ENCODE assay signal across 8 cellular contexts in genomic region chr9:132406554-132407122, GRCh38. TPM values are rescaled to one million over a fixed set of nuclear protein-coding genes. Genes with fewer than 3 reads are reported as not detected.
A peak's percentile ranks its signal among the peaks of the same experiment; 100 is the strongest.
DNase-seq lines count a peak whose midpoint lies in the region; TF ChIP-seq lines count a peak whose summit lies in the region.

A gene with protein sequence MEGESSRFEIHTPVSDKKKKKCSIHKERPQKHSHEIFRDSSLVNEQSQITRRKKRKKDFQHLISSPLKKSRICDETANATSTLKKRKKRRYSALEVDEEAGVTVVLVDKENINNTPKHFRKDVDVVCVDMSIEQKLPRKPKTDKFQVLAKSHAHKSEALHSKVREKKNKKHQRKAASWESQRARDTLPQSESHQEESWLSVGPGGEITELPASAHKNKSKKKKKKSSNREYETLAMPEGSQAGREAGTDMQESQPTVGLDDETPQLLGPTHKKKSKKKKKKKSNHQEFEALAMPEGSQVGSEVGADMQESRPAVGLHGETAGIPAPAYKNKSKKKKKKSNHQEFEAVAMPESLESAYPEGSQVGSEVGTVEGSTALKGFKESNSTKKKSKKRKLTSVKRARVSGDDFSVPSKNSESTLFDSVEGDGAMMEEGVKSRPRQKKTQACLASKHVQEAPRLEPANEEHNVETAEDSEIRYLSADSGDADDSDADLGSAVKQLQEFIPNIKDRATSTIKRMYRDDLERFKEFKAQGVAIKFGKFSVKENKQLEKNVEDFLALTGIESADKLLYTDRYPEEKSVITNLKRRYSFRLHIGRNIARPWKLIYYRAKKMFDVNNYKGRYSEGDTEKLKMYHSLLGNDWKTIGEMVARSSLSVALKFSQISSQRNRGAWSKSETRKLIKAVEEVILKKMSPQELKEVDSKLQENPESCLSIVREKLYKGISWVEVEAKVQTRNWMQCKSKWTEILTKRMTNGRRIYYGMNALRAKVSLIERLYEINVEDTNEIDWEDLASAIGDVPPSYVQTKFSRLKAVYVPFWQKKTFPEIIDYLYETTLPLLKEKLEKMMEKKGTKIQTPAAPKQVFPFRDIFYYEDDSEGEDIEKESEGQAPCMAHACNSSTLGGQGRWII (minus strand): TSS chr9:132406840. CDS start chr9:132402821, 4,019 bp downstream.

- peak; percentile 94 for DNase-seq in HEK293T (ENCODE audit: extremely low spot score)
- DNase-seq in MV-4-11 (lab: John Stamatoyannopoulos, UW), result peak; percentile 90
- DNase-seq in SJCRH30, result peak; percentile 94 to 95
- DNase-seq in activated gamma-delta T cell treated with Interleukin-2 at 50 U/mL for 16 hours, result peak; percentile 93
- peak; percentile 80 for DNase-seq in foreskin melanocyte

- H3K4me3 ChIP-seq in SJCRH30, result peak within 1 kb of the TSS; percentile 72
- peak within 1 kb of the TSS; percentile 94 for H3K4me3 ChIP-seq in neuron (ENCODE audit: low read length)
- H3K4me3 ChIP-seq in stomach smooth muscle (ENCODE audit: low read length in 2 of 2), result peak within 1 kb of the TSS; percentile 88 to 90

- H2AFZ ChIP-seq in neuron (ENCODE audit: low read depth, low read length), result peak within 1 kb of the TSS; percentile 33

- H3K36me3 ChIP-seq in ES-I3 (ENCODE audit: insufficient read depth, low read length) (no peaks in the 10 kb centered on the region), SJCRH30 (peaks cover 15% of the 10 kb centered on the region), neuron (ENCODE audit: insufficient read depth, low read length) (peaks cover 20% of the 10 kb centered on the region), stomach smooth muscle (ENCODE audit: control insufficient read depth in 2 of 2, insufficient read depth in 2 of 2, low read length in 2 of 2) (peaks cover 2% of the 10 kb centered on the region in 2 donors)

- H3K9ac ChIP-seq in ES-I3 (ENCODE audit: low read depth, low read length) (peak within 1 kb of the TSS; percentile 70; the same call in 1 of the 2 replicates), stomach smooth muscle (ENCODE audit: low read length in 2 of 2) (peak within 1 kb of the TSS; percentile 60 to 79)

- H3K27ac ChIP-seq in SJCRH30 (peak within 1 kb of the TSS; percentile 57), stomach smooth muscle (ENCODE audit: low read length) (no peak within 1 kb of the TSS)

- POLR2A ChIA-PET in HEK293T (lab: Yijun Ruan, JAX), result no interaction called here

- H3K4me1 ChIP-seq in ES-I3 (ENCODE audit: insufficient read depth, low read length), result peaks cover 6% of the 10 kb centered on the region; the same call in 1 of the 2 replicates
- peaks cover 18% of the 10 kb centered on the region for H3K4me1 ChIP-seq in SJCRH30
- H3K4me1 ChIP-seq in neuron (ENCODE audit: insufficient read depth, low read length), result peaks cover 29% of the 10 kb centered on the region
- peaks cover 26% of the 10 kb centered on the region for H3K4me1 ChIP-seq in stomach smooth muscle (ENCODE audit: control insufficient read depth, insufficient read depth, low read length)

- CTCF ChIA-PET in HEK293T (lab: Yijun Ruan, JAX), result no interaction called here

- H3K9me3 ChIP-seq in ES-I3 (ENCODE audit: control insufficient read depth, insufficient read depth, low read length), result no peaks in the 10 kb centered on the region
- H3K9me3 ChIP-seq in SJCRH30 (replicated peaks), result no peaks in the 10 kb centered on the region
- H3K9me3 ChIP-seq in neuron (ENCODE audit: low read length), result no peaks in the 10 kb centered on the region
- H3K9me3 ChIP-seq in stomach smooth muscle (ENCODE audit: control insufficient read depth in 2 of 2, low read length in 2 of 2), result no peaks in the 10 kb centered on the region

- 0 out of 2 replicates have a peak, but pooled peaks cover 5% of the 10 kb centered on the region for H3K27me3 ChIP-seq in SJCRH30
- peaks cover 21% of the 10 kb centered on the region for H3K27me3 ChIP-seq in neuron (ENCODE audit: insufficient read depth, low read length)
- peaks cover 12 to 22% of the 10 kb centered on the region in 2 donors for H3K27me3 ChIP-seq in stomach smooth muscle (ENCODE audit: control insufficient read depth in 1 of 2, insufficient read depth in 2 of 2, low read length in 2 of 2)

TF ChIP-seq in HEK293T, 16 proteins besides CTCF, POLR2A, EP300 and RAD21:
- TF ChIP-seq FOXK2 (IDR thresholded peaks at IDR 0.05), result no peak
- no peak for TF ChIP-seq SUZ12 (IDR thresholded peaks at IDR 0.05)
- peak; percentile 97 for TF ChIP-seq ELF4 (IDR thresholded peaks at IDR 0.05)
- peak; percentile 89 for TF ChIP-seq ZNF384 (IDR thresholded peaks at IDR 0.05)
- TF ChIP-seq, protein P1, sequence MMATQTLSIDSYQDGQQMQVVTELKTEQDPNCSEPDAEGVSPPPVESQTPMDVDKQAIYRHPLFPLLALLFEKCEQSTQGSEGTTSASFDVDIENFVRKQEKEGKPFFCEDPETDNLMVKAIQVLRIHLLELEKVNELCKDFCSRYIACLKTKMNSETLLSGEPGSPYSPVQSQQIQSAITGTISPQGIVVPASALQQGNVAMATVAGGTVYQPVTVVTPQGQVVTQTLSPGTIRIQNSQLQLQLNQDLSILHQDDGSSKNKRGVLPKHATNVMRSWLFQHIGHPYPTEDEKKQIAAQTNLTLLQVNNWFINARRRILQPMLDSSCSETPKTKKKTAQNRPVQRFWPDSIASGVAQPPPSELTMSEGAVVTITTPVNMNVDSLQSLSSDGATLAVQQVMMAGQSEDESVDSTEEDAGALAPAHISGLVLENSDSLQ (IDR thresholded peaks at IDR 0.05), result no peak
- no peak for TF ChIP-seq L3MBTL2 (conservative IDR thresholded peaks at IDR 0.05)

RNA-seq across cellular contexts. Expression of the gene that starts here (rescaled TPM):
- 20.3 and 25.9 TPM in 2 replicates for total RNA-seq in SJCRH30 (2014; rRNA removed; shearing (Covaris generic))
